ENCODE assay signal across 1 cellular context in genomic region chr3:149554826-149555225, GRCh38.
TF ChIP-seq lines count a peak whose summit lies in the region.

No MANE protein-coding gene starts in this region.

TF ChIP-seq in HCT116, 20 proteins besides CTCF, POLR2A, EP300 and RAD21 (continued from another document):
- TF ChIP-seq YY1 (IDR thresholded peaks at IDR 0.05; ENCODE audit: extremely low read depth, insufficient replicate concordance, low read depth, low read length): no peak
